ENCODE assay signal across 8 cellular contexts in genomic region chr17:3012926-3013581, GRCh38. TPM values are rescaled to one million over a fixed set of nuclear protein-coding genes. Genes with fewer than 3 reads are reported as not detected.
DNase-seq lines count a peak whose midpoint lies in the region; ATAC-seq and TF ChIP-seq lines count a peak whose summit lies in the region.

No MANE protein-coding gene starts in this region.

- H3F3A ChIP-seq in PC-9 (ENCODE audit: insufficient read depth, low read depth): peaks cover 7% of the 10 kb centered on the region; the same call in 1 of the 2 replicates

- no peaks in the 10 kb centered on the region for H3K27me3 ChIP-seq in PC-9 (ENCODE audit: insufficient read depth, low read depth)
- no peaks in the 10 kb centered on the region for H3K27me3 ChIP-seq in osteoblast (ENCODE audit: insufficient read depth, low read length)

- H3K27ac Mint-ChIP-seq in type B pancreatic cell: peak overlapping the region; percentile 74

- H3K36me3 ChIP-seq in PC-9 (ENCODE audit: low read depth): no peaks in the 10 kb centered on the region
- peaks cover 20% of the 10 kb centered on the region for H3K36me3 ChIP-seq in osteoblast (ENCODE audit: insufficient read depth, low read length)

- H3K4me2 ChIP-seq in PC-9: no peak overlapping the region
- no peak overlapping the region for H3K4me2 ChIP-seq in osteoblast (ENCODE audit: insufficient read depth, low read length)

- H3K4me1 Mint-ChIP-seq in type B pancreatic cell (ENCODE audit: unreplicated experiment): no peaks in the 10 kb centered on the region

- H3K79me2 ChIP-seq in PC-9 (ENCODE audit: low read depth): no peaks in the 10 kb centered on the region
- H3K79me2 ChIP-seq in osteoblast (ENCODE audit: insufficient read depth, low read length): no peaks in the 10 kb centered on the region

- intact Hi-C loops in PC-9 (cut with micrococcal nuclease; ENCODE audit: unreplicated experiment): loop anchor here (1.0 to 2.0 kb wide), 3 partner anchors 164 to 226 kb away; no protein-coding TSS in a partner anchor

- H3K9me2 ChIP-seq in PC-9 (ENCODE audit: insufficient read depth): no peaks in the 10 kb centered on the region

- H2AFZ ChIP-seq in PC-9: no peak overlapping the region
- H2AFZ ChIP-seq in osteoblast (ENCODE audit: low read length): no peak overlapping the region

- no peaks in the 10 kb centered on the region for H3K27me3 Mint-ChIP-seq in type B pancreatic cell

- no peaks in the 10 kb centered on the region for H3K9me3 Mint-ChIP-seq in type B pancreatic cell

- CTCF ChIA-PET in PC-9 (lab: Charles Lee): interaction anchor here (0.5 to 2.7 kb wide), 5 partner anchors 87 to 227 kb away, joined by 4 to 30 read pairs (median 8); no protein-coding TSS in a partner anchor

- peak; percentile 35 for DNase-seq in HCEC 1CT
- peak; percentile 48 to 76 for DNase-seq in PC-9
- DNase-seq in activated T-helper 1 cell treated with anti-CD3 and anti-CD28 coated beads, Interleukin-2, amount 50 U/mL, for 16 hours (ENCODE audit: low read depth in 1 of 2, low spot score in 1 of 2): peak; percentile 15 to 17
- peak; percentile 15 for DNase-seq in foreskin melanocyte
- no peak for DNase-seq in osteoblast (ENCODE audit: insufficient read length, low spot score, missing footprints)
- no peak for DNase-seq in type B pancreatic cell (ENCODE audit: extremely low spot score, unreplicated experiment)

- ATAC-seq in HG02981 (IDR thresholded peaks at IDR 0.05; ENCODE audit: unreplicated experiment): no peak

- H3K4me1 ChIP-seq in PC-9 (replicated peaks; ENCODE audit: insufficient read depth): no peaks in the 10 kb centered on the region
- peaks cover 3% of the 10 kb centered on the region for H3K4me1 ChIP-seq in osteoblast (ENCODE audit: insufficient read depth, low read length)

- no peak overlapping the region for H3K4me3 Mint-ChIP-seq in type B pancreatic cell

- H4K20me1 ChIP-seq in PC-9 (ENCODE audit: insufficient read depth) (peaks cover 3% of the 10 kb centered on the region; the same call in 1 of the 2 replicates), osteoblast (ENCODE audit: insufficient read depth, low read length) (no peaks in the 10 kb centered on the region)

- POLR2A ChIA-PET in PC-9 (lab: Charles Lee; ENCODE audit: unreplicated experiment): interaction anchor here (0.6 to 0.7 kb wide), 2 partner anchors 58 to 169 kb away, joined by 3 to 8 read pairs; no protein-coding TSS in a partner anchor

- no TSS peak for BruUV-seq in PC-9 (replicated peaks; lab: Mats Ljungman, UMichigan)

- TF ChIP-seq CTCF in C4-2B (conservative IDR thresholded peaks at IDR 0.05) (peak; percentile 63), PC-9 (conservative IDR thresholded peaks at IDR 0.05) (peak; percentile 90), osteoblast (IDR thresholded peaks at IDR 0.05; ENCODE audit: extremely low read depth, low read depth, low read length) (peak; percentile 66), type B pancreatic cell (conservative IDR thresholded peaks at IDR 0.05) (peak; percentile 84)

- H3K27ac ChIP-seq in C4-2B: no peak overlapping the region
- no peak overlapping the region for H3K27ac ChIP-seq in PC-9
- H3K27ac ChIP-seq in osteoblast (ENCODE audit: low read depth, low read length): no peak overlapping the region

- H3K36me3 Mint-ChIP-seq in type B pancreatic cell: no peaks in the 10 kb centered on the region

- no peaks in the 10 kb centered on the region for H3K9me3 ChIP-seq in PC-9 (ENCODE audit: insufficient read depth, low read depth)
- no peaks in the 10 kb centered on the region for H3K9me3 ChIP-seq in osteoblast (ENCODE audit: low read depth, low read length)

- H3K4me3 ChIP-seq in PC-9 (no peak overlapping the region), osteoblast (ENCODE audit: insufficient read depth, low read length) (no peak overlapping the region)

RNA-seq across cellular contexts. Expression of gene OR1D5, which starts 50.4 kb away (rescaled TPM):
- total RNA-seq in PC-9 (2021) (not detected in 2 replicates), osteoblast (not detected in 2 replicates), type B pancreatic cell (ENCODE audit: low replicate concordance) (not detected in 2 replicates)

Comparison
In these comparisons a context has a peak if more than half of its experiments do, and no peak if none do; other contexts are left out.
1. DNase-seq: peak in HCEC 1CT (single experiment), PC-9 (2 of 2), activated T-helper 1 cell treated with anti-CD3 and anti-CD28 coated beads, Interleukin-2, amount 50 U/mL, for 16 hours (2 of 2) and foreskin melanocyte (single experiment); none in osteoblast (single experiment) and type B pancreatic cell (single experiment).
2. Peak in every context shown above with its lines, with median percentiles within 50 percentile points of each other: CTCF ChIP-seq.